ENCODE assay signal across 1 cellular context in the genomic region with DNA sequence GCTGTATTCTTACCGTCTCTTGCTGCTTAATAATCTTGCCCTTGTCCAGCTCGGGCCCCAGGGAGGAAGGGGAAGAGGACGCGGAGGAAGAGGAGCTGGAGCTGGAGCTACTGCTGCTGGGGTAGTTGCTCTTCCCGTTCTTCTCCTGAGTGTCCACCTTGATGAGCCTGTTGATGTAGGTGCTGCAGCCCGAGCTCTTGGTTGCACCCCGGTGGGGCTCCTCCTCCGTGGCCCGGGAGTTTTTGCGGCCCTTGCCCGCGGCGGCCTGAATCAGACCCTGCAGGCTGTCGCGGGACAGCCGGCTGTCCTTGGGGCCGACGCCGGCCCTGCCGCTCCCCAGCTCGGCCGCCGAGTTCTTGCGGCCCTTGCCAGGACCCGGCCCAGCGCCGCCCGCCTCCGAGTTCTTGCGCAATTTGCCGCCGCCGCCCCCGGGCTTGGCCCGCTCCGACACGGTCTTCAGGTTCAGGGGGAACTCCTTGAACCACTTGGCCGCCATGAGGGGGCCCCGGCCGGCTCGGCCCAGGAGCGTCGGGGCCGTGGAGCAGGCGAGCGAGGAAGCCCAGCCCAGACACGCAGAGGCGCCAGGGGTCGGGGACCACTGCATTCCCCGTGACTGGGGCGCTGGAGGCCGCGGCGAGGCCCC.
TF ChIP-seq lines count a peak whose summit lies in the region.

No MANE protein-coding gene starts in this region.

TF ChIP-seq in H1, 55 proteins besides CTCF, POLR2A, EP300 and RAD21:
- TF ChIP-seq HDAC6 (IDR thresholded peaks at IDR 0.05; ENCODE audit: low read depth, low read length) (no peak), KDM4A (IDR thresholded peaks at IDR 0.05; ENCODE audit: low read depth, low read length, severe bottlenecking) (peak; percentile 21), CHD1 (IDR thresholded peaks at IDR 0.05; ENCODE audit: low read depth, low read length) (no peak), SUZ12 (IDR thresholded peaks at IDR 0.05; ENCODE audit: low read length) (peak; percentile 94), CBX8 (IDR thresholded peaks at IDR 0.05; ENCODE audit: borderline replicate concordance, low read depth, low read length) (no peak), KDM5A (IDR thresholded peaks at IDR 0.05; ENCODE audit: low read length) (no peak), NRF1 (IDR thresholded peaks at IDR 0.05; ENCODE audit: low read depth, low read length) (no peak), SP2 (IDR thresholded peaks at IDR 0.05; ENCODE audit: low read length) (no peak), SAP30 (IDR thresholded peaks at IDR 0.05; ENCODE audit: insufficient read depth, insufficient replicate concordance, low read length) (no peak), KDM1A (IDR thresholded peaks at IDR 0.05; ENCODE audit: borderline replicate concordance, low read length) (no peak), YY1 (IDR thresholded peaks at IDR 0.05; ENCODE audit: low read depth, low read length) (no peak), CTBP2 (IDR thresholded peaks at IDR 0.05; ENCODE audit: borderline replicate concordance, insufficient read depth, insufficient read length, low read length) (no peak), TEAD4 (IDR thresholded peaks at IDR 0.05; ENCODE audit: low read depth, low read length) (no peak), BACH1 (IDR thresholded peaks at IDR 0.05; ENCODE audit: low read length) (no peak), EGR1 (IDR thresholded peaks at IDR 0.05; ENCODE audit: borderline replicate concordance, low read depth, low read length) (no peak), SP1 (IDR thresholded peaks at IDR 0.05; ENCODE audit: low read depth, low read length) (no peak), RFX5 (IDR thresholded peaks at IDR 0.05; ENCODE audit: borderline replicate concordance, low read depth, low read length) (no peak), RNF2 (IDR thresholded peaks at IDR 0.05; ENCODE audit: borderline replicate concordance, low read depth, low read length, missing control alignments, poor library complexity, severe bottlenecking) (no peak), GTF2F1 (IDR thresholded peaks at IDR 0.05; ENCODE audit: borderline replicate concordance, low read depth, low read length) (no peak), NANOG (IDR thresholded peaks at IDR 0.05; ENCODE audit: insufficient read depth, low read depth, low read length, poor library complexity, severe bottlenecking) (no peak), POU5F1 (IDR thresholded peaks at IDR 0.05; ENCODE audit: low read depth, low read length) (no peak), CBX5 (IDR thresholded peaks at IDR 0.05; ENCODE audit: low read depth, low read length) (no peak), TAF1 (IDR thresholded peaks at IDR 0.05; ENCODE audit: low read depth, low read length) (no peak), MAFK (IDR thresholded peaks at IDR 0.05; ENCODE audit: low read depth, low read length) (no peak), TBP (IDR thresholded peaks at IDR 0.05; ENCODE audit: low read depth, low read length) (no peak), SRF (IDR thresholded peaks at IDR 0.05; ENCODE audit: low read depth, low read length) (no peak), FOSL1 (IDR thresholded peaks at IDR 0.05; ENCODE audit: insufficient read depth, low read depth, low read length) (no peak), EZH2 (IDR thresholded peaks at IDR 0.05; ENCODE audit: low read depth, low read length, severe bottlenecking) (peak; percentile 86), PHF8 (conservative IDR thresholded peaks at IDR 0.05; ENCODE audit: low read depth, low read length) (no peak), SIN3A (conservative IDR thresholded peaks at IDR 0.05 in 1 of 2, IDR thresholded peaks at IDR 0.05 in 1 of 2; ENCODE audit: low read depth in 1 of 2, low read length in 2 of 2) (no peak), ASH2L (IDR thresholded peaks at IDR 0.05; ENCODE audit: low read length) (no peak), GABPA (IDR thresholded peaks at IDR 0.05; ENCODE audit: borderline replicate concordance, insufficient read depth, low read length) (peak; percentile 60; the same call in 1 of the 2 replicates), HDAC2 (IDR thresholded peaks at IDR 0.05; ENCODE audit: borderline replicate concordance in 1 of 2, low read depth in 2 of 2, low read length in 2 of 2) (no peak), BCL11A (IDR thresholded peaks at IDR 0.05; ENCODE audit: low read depth in 2 of 2, low read length in 2 of 2) (no peak), CEBPB (IDR thresholded peaks at IDR 0.05; ENCODE audit: low read depth, low read length) (peak; percentile 98), JUND (IDR thresholded peaks at IDR 0.05; ENCODE audit: low read length) (no peak)
- TF ChIP-seq, protein P1, sequence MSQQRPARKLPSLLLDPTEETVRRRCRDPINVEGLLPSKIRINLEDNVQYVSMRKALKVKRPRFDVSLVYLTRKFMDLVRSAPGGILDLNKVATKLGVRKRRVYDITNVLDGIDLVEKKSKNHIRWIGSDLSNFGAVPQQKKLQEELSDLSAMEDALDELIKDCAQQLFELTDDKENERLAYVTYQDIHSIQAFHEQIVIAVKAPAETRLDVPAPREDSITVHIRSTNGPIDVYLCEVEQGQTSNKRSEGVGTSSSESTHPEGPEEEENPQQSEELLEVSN (IDR thresholded peaks at IDR 0.05): 0 out of 2 replicates have a peak, but pooled peaks have one; percentile 18
- TF ChIP-seq, protein P2, sequence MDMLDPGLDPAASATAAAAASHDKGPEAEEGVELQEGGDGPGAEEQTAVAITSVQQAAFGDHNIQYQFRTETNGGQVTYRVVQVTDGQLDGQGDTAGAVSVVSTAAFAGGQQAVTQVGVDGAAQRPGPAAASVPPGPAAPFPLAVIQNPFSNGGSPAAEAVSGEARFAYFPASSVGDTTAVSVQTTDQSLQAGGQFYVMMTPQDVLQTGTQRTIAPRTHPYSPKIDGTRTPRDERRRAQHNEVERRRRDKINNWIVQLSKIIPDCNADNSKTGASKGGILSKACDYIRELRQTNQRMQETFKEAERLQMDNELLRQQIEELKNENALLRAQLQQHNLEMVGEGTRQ (IDR thresholded peaks at IDR 0.05; ENCODE audit: low read length): no peak
